In the genomic region with DNA sequence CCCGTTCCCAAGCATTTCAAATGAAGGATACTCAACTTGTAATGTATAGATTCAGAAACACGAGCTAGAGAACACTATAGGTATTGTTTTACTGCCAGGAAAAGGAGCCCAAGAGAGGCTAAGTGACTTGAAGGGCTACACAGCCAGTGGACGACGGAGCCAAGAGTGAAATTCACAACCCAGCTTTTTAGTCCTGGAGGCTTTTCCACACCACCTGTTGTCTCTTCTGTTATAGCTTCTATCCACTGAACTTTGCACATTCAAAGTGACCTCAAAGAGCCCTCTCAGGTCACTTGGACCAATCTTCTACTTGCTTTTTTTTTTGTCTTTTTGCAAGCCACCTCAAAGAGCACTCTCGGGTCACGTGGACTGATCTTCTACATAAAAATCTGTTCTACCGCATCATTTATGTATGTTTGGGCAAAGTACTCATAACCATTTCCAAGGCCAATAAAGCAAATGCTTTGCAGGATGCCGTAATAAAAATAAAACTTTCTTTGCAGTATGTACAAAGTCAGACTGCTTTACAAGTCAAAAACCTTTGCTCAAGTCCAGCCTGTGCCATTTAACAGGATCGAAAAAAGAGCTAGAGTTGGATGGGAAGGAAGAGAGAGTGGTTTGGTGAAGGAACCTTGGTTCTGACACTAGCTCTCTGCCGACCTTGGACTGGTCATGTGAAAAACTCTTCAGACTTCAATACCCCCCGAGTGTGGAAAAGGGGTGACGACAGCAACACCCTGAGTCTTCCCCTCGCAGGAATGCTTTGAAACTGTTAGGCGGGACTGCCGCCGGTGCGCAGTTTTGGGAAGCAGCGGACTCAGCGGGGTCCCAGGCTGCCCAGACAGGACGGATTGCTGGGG, we compare ENCODE assay signal across 8 cellular contexts. TPM values are rescaled to one million over a fixed set of nuclear protein-coding genes. Genes with fewer than 3 reads are reported as not detected.
A peak's percentile ranks its signal among the peaks of the same experiment; 100 is the strongest.
DNase-seq lines count a peak whose midpoint lies in the region; ATAC-seq and TF ChIP-seq lines count a peak whose summit lies in the region.

No MANE protein-coding gene starts in this region.

- H3K4me3 ChIP-seq in right atrium auricular region (peak overlapping the region; percentile 68 to 88), sigmoid colon (peak overlapping the region; percentile 93 to 97 (median 95))

- TF ChIP-seq CTCF in right atrium auricular region (IDR thresholded peaks at IDR 0.05) = no peak
- no peak for TF ChIP-seq CTCF in sigmoid colon (IDR thresholded peaks at IDR 0.05)

- H3K27ac ChIP-seq in right atrium auricular region (peak overlapping the region; percentile 83 to 84), sigmoid colon (peak overlapping the region; percentile 84 to 90 (median 90))

- H3K36me3 ChIP-seq in right atrium auricular region (no peaks in the 10 kb centered on the region), sigmoid colon (no peaks in the 10 kb centered on the region)

- WGBS in sigmoid colon, 2 donors = 17 to 23% methylated on average over 20 of the region's 20 CpGs

- H3K36me3 Mint-ChIP-seq in activated naive CD4-positive, alpha-beta T cell treated with anti-CD3 and anti-CD28 coated beads, Interleukin-2, amount 50 U/mL, for 72 hours = peaks cover 0 to 5% of the 10 kb centered on the region in 2 donors

- peak overlapping the region; percentile 81 to 83 for H3K27ac Mint-ChIP-seq in activated naive CD4-positive, alpha-beta T cell treated with anti-CD3 and anti-CD28 coated beads, Interleukin-2, amount 50 U/mL, for 72 hours

- peaks cover 0 to 11% of the 10 kb centered on the region in 2 donors for H3K4me1 ChIP-seq in right atrium auricular region
- H3K4me1 ChIP-seq in sigmoid colon = peaks cover 0 to 13% (median 8%) of the 10 kb centered on the region in 4 donors

- no peak for ATAC-seq in activated naive CD4-positive, alpha-beta T cell treated with anti-CD3 and anti-CD28 coated beads, Interleukin-2, amount 50 U/mL, for 72 hours

- intact Hi-C loops in sigmoid colon (cut with DNase I) = loop anchor here (5.0 to 10.0 kb wide), 3 partner anchors 189 to 1234 kb away; a partner anchor contains a TSS

- no peaks in the 10 kb centered on the region for H3K9me3 Mint-ChIP-seq in activated naive CD4-positive, alpha-beta T cell treated with anti-CD3 and anti-CD28 coated beads, Interleukin-2, amount 50 U/mL, for 72 hours

- TF ChIP-seq POLR2A in sigmoid colon (IDR thresholded peaks at IDR 0.05) (no peak), erythroblast (IDR thresholded peaks at IDR 0.05; ENCODE audit: low read length) (no peak)

- DNase-seq in NCI-H2107 treated with DMSO at 0.1 percent for 48 hours (lab: John Stamatoyannopoulos, UW; ENCODE audit: unreplicated experiment) = peak; percentile 12
- no peak for DNase-seq in NCI-H2107 (lab: John Stamatoyannopoulos, UW)
- peak; percentile 30 for DNase-seq in HT-29 (ENCODE audit: low spot score)
- no peak for DNase-seq in activated naive CD4-positive, alpha-beta T cell treated with anti-CD3 and anti-CD28 coated beads, Interleukin-2, amount 50 U/mL, for 72 hours (ENCODE audit: low spot score in 2 of 2)
- DNase-seq in right atrium auricular region (ENCODE audit: low spot score) = no peak
- DNase-seq in sigmoid colon = no peak
- no peak for DNase-seq in erythroblast (lab: John Stamatoyannopoulos, UW)
- DNase-seq in SKM-1 treated with dmso at 0.1 percent for 144 hours (lab: John Stamatoyannopoulos, UW; ENCODE audit: unreplicated experiment) = no peak

- H3K9me3 ChIP-seq in right atrium auricular region (no peaks in the 10 kb centered on the region), sigmoid colon (no peaks in the 10 kb centered on the region)

- no peak for TF ChIP-seq EP300 in sigmoid colon (IDR thresholded peaks at IDR 0.05)

- H3K27me3 ChIP-seq in right atrium auricular region (no peaks in the 10 kb centered on the region), sigmoid colon (no peaks in the 10 kb centered on the region)

RNA-seq across cellular contexts. Expression of a gene that starts 0.8 kb away (rescaled TPM):
- total RNA-seq in HT-29 (2014; rRNA removed; shearing (Covaris generic)) = 15.1 and 16.2 TPM in 2 replicates
- total RNA-seq in activated naive CD4-positive, alpha-beta T cell treated with anti-CD3 and anti-CD28 coated beads, Interleukin-2, amount 50 U/mL, for 72 hours = 10 to 100 TPM in 1 of 2 donors, 1 to 10 TPM in 1; 6.4 to 15.4 TPM
- total RNA-seq in right atrium auricular region (1 to 10 TPM; 3.4 to 4.8 TPM), sigmoid colon (1 to 10 TPM; 6.1 to 9.4 (median 7.6) TPM)
- 1 to 10 TPM; 2.4 to 3.8 (median 2.8) TPM for polyA plus RNA-seq in sigmoid colon

Comparison
In these comparisons a context has a peak if more than half of its experiments do, and no peak if none do; other contexts are left out.
1. DNase-seq: peak in NCI-H2107 treated with DMSO at 0.1 percent for 48 hours (single experiment) and HT-29 (single experiment); none in NCI-H2107 (single experiment), activated naive CD4-positive, alpha-beta T cell treated with anti-CD3 and anti-CD28 coated beads, Interleukin-2, amount 50 U/mL, for 72 hours (0 of 2), right atrium auricular region (single experiment), sigmoid colon (single experiment), erythroblast (0 of 2) and SKM-1 treated with dmso at 0.1 percent for 144 hours (single experiment).